8 cellular contexts compared by ENCODE assay signal in the genomic region with DNA sequence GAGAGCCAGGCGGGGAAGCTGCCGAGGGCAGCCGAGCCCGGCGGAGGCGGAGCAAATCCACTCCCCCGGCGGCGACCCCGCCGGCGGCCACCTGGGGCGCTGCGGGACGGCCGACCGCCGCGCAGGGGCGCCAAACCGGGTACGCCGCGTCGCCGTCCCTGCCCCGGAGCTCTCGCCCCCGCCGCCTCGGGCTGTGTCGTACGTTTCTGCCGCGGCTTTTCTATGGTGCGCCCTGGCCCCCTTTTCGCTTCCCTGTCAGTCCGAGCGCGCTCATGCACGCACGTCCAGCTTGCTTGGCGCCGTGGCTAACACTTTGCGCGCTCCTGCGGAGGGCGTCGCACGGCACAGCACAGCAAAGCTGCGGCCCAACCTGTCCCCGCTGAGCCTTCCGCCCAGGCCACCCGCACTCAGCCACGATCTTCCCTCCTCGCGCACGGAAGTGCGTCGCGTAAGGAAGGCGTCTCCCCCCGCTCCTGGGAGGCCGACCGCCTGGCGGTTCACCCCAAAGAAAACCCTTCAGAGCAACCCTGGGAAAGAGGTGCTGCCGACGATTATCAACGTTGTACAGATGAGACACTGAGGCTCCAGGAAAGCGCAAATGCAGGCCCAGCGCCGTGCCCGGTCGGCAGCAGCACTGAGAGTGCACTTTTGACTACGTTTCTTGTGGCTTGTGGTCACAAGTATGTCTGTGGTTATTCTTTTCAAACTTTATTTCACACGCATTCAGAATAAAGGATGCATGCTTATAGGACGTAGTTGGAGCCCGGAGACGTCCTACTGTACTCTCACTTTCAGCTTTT. TPM values are rescaled to one million over a fixed set of nuclear protein-coding genes. Genes with fewer than 3 reads are reported as not detected.
A peak's percentile ranks its signal among the peaks of the same experiment; 100 is the strongest.
DNase-seq lines count a peak whose midpoint lies in the region; ATAC-seq, FAIRE-seq and TF ChIP-seq lines count a peak whose summit lies in the region.

TSS of gene HECTD1 (minus strand) at position 48 of the 800 bp plus-strand sequence. CDS start 1,857 bp downstream, outside the sequence.

- H3K4me3 ChIP-seq in WI38 (ENCODE audit: low read depth, low read length) (peak within 1 kb of the TSS; percentile 90), bronchial epithelial cell (ENCODE audit: low read depth, low read length) (peak within 1 kb of the TSS; percentile 88)

- no peak for FAIRE-seq in bronchial epithelial cell (lab: Jason Lieb, UNC)

- peaks cover 4% of the 10 kb centered on the region for H3K36me3 ChIP-seq in bronchial epithelial cell (ENCODE audit: control insufficient read depth, insufficient read depth, low read length)

- DNase-seq in AG08396 (ENCODE audit: low spot score), result peak; percentile 95
- peak; percentile 75 for DNase-seq in NCI-H2196 treated with DMSO at 0.1 percent for 48 hours (lab: John Stamatoyannopoulos, UW; ENCODE audit: unreplicated experiment)
- DNase-seq in bronchial epithelial cell (ENCODE audit: low read depth), result peak; percentile 67
- DNase-seq in iris pigment epithelial cell (ENCODE audit: low read depth), result peak; percentile 91
- peak; percentile 88 for DNase-seq in stimulated activated CD4-positive, alpha-beta T cell treated with anti-CD3 and anti-CD28 coated beads, Interleukin-12 subunit alpha, Interleukin-12 subunit beta, amount 100 ng/mL, for 4 hours

- TF ChIP-seq CTCF in WI38 (IDR thresholded peaks at IDR 0.05; ENCODE audit: low read depth, low read length) (peak; percentile 22; the same call in 1 of the 2 replicates), bronchial epithelial cell (IDR thresholded peaks at IDR 0.05; ENCODE audit: insufficient read depth, low read length, severe bottlenecking) (peak; percentile 59)

- ATAC-seq in GM18873 (IDR thresholded peaks at IDR 0.05; ENCODE audit: low FRiP score, unreplicated experiment) (peak; percentile 62), HG03135 (IDR thresholded peaks at IDR 0.05; ENCODE audit: unreplicated experiment) (peak; percentile 72)

- no peaks in the 10 kb centered on the region for H3K27me3 ChIP-seq in bronchial epithelial cell (ENCODE audit: control insufficient read depth, insufficient read depth, low read length)

RNA-seq across cellular contexts. Expression of gene HECTD1, which starts in this region (rescaled TPM):
- total RNA-seq in bronchial epithelial cell, result 291 and 353 TPM in 2 replicates

Comparison
In these comparisons a context has a peak if more than half of its experiments do, and no peak if none do; other contexts are left out.
1. Peak in every context shown above with its lines: DNase-seq, ATAC-seq and H3K4me3 ChIP-seq.